Comparison of ENCODE assay signal across 26 cellular contexts in genomic region chr16:56633535-56633934, GRCh38. TPM values are rescaled to one million over a fixed set of nuclear protein-coding genes. Genes with fewer than 3 reads are reported as not detected.
DNase-seq lines count a peak whose midpoint lies in the region; ATAC-seq and TF ChIP-seq lines count a peak whose summit lies in the region.
"Had no signal": no experiment of that assay in that cellular context is flagged by ENCODE, and none has a peak within 500 bp of the region (broad histone marks: within the 10 kb centered on the region; RNA-seq: fewer than 3 reads in every experiment).

No MANE protein-coding gene starts in this region.

- H2BK15ac ChIP-seq in neuronal stem cell (ENCODE audit: low read length): no peak overlapping the region

- no peak overlapping the region for H3K4me2 ChIP-seq in neuronal stem cell (ENCODE audit: insufficient read depth, low read length, poor library complexity, severe bottlenecking)
- H3K4me2 ChIP-seq: A549 had no signal

- peak overlapping the region; percentile 13 for H3K18ac ChIP-seq in neuronal stem cell (ENCODE audit: low read length)

- H4K91ac ChIP-seq in neuronal stem cell (ENCODE audit: low read depth, low read length, poor library complexity): no peak overlapping the region

- no peak overlapping the region for H2BK120ac ChIP-seq in neuronal stem cell (ENCODE audit: low read depth, low read length)

- peak overlapping the region; percentile 69 for H3K4me3 ChIP-seq in left ventricle myocardium inferior
- no peak overlapping the region for H3K4me3 ChIP-seq in neuronal stem cell (ENCODE audit: low read length in 2 of 2)
- peak overlapping the region; percentile 46 for H3K4me3 ChIP-seq in upper lobe of right lung
- H3K4me3 ChIP-seq: A549 had no signal

- peak overlapping the region; percentile 67 for H3K23ac ChIP-seq in neuronal stem cell (ENCODE audit: low read depth, low read length, poor library complexity)

- no peak overlapping the region for H3K14ac ChIP-seq in neuronal stem cell (ENCODE audit: low read length)

- no peak overlapping the region for H4K8ac ChIP-seq in neuronal stem cell (ENCODE audit: low read depth, low read length)

- no peak overlapping the region for H3K4ac ChIP-seq in neuronal stem cell (ENCODE audit: low read length)

- no peak for ATAC-seq in upper lobe of right lung
- no peak for ATAC-seq in HG03108 (IDR thresholded peaks at IDR 0.05; ENCODE audit: unreplicated experiment)
- ATAC-seq in GM19023 (IDR thresholded peaks at IDR 0.05; ENCODE audit: unreplicated experiment): no peak
- ATAC-seq: foreskin keratinocyte; stimulated activated naive CD8-positive, alpha-beta T cell treated with anti-CD3 and anti-CD28 coated beads, Interleukin-15, amount 100 ng/mL, for 72 hours had no signal

- no peak overlapping the region for H2BK12ac ChIP-seq in neuronal stem cell (ENCODE audit: low read length)

- no peak overlapping the region for H2BK5ac ChIP-seq in neuronal stem cell (ENCODE audit: low read length)

- peak overlapping the region; percentile 84 for H3K27ac ChIP-seq in left ventricle myocardium inferior (replicated peaks)
- H3K27ac ChIP-seq in neuronal stem cell (replicated peaks; ENCODE audit: low read length): no peak overlapping the region
- H3K27ac ChIP-seq in upper lobe of right lung: peak overlapping the region; percentile 83
- H3K27ac ChIP-seq: A549, foreskin keratinocyte, parathyroid adenoma had no signal

- H3K79me1 ChIP-seq in neuronal stem cell (ENCODE audit: low read depth, low read length): no peaks in the 10 kb centered on the region

- DNase-seq in left ventricle myocardium inferior: no peak
- no peak for DNase-seq in cardiac septum (ENCODE audit: low spot score)
- DNase-seq in neuronal stem cell (ENCODE audit: low spot score): no peak
- no peak for DNase-seq in upper lobe of right lung
- DNase-seq: activated CD4-positive, alpha-beta T cell treated with anti-CD3 and anti-CD28 coated beads, Interleukin-2, amount 50 U/mL, for 4 hours; activated gamma-delta T cell; COR-L47; dermis blood vessel endothelial cell; DND-41; foreskin keratinocyte; hippocampal formation; IMR-90; naive B cell; NCI-H1436; NCI-H524; RPMI8226; stimulated activated naive CD8-positive, alpha-beta T cell treated with anti-CD3 and anti-CD28 coated beads, Interleukin-15, amount 100 ng/mL, for 72 hours; T-helper 9 cell had no signal

- WGBS in neuronal stem cell (ENCODE audit: extremely low coverage in 2 of 2, insufficient read length in 2 of 2, insufficient replicate concordance in 1 of 2), 2 donors: no CpG with 5 or more reads among the region's 7 CpGs

- H3K27me3 ChIP-seq in left ventricle myocardium inferior (ENCODE audit: low read depth) (peaks cover 48% of the 10 kb centered on the region), neuronal stem cell (ENCODE audit: control insufficient read depth in 3 of 3, insufficient read depth in 3 of 3, low read depth in 1 of 3, low read length in 3 of 3) (peaks cover 60 to 100% (median 100%) of the 10 kb centered on the region in 3 experiments), upper lobe of right lung (peaks cover 29% of the 10 kb centered on the region)

- no peaks in the 10 kb centered on the region for H3K36me3 ChIP-seq in left ventricle myocardium inferior
- no peaks in the 10 kb centered on the region for H3K36me3 ChIP-seq in neuronal stem cell (replicated peaks in 1 of 2; ENCODE audit: control insufficient read depth in 2 of 2, insufficient read depth in 2 of 2, low read length in 2 of 2)
- no peaks in the 10 kb centered on the region for H3K36me3 ChIP-seq in upper lobe of right lung

- H3K4me1 ChIP-seq in left ventricle myocardium inferior: peaks cover 36% of the 10 kb centered on the region
- peaks cover 1 to 2% of the 10 kb centered on the region in 2 donors for H3K4me1 ChIP-seq in neuronal stem cell (ENCODE audit: control insufficient read depth in 2 of 2, insufficient read depth in 1 of 2, low read depth in 1 of 2, low read length in 2 of 2)
- peaks cover 15% of the 10 kb centered on the region for H3K4me1 ChIP-seq in upper lobe of right lung
- H3K4me1 ChIP-seq: foreskin keratinocyte, parathyroid adenoma had no signal

- intact Hi-C loops in left ventricle myocardium inferior (cut with micrococcal nuclease) (no loop called here), cardiac septum (cut with DNase I) (no loop called here), upper lobe of right lung (cut with DNase I) (no loop called here)

- H3K9ac ChIP-seq in neuronal stem cell (ENCODE audit: low read depth, low read length, poor library complexity): no peak overlapping the region
- H3K9ac ChIP-seq: parathyroid adenoma had no signal

- no peak for TF ChIP-seq CTCF in left ventricle myocardium inferior (IDR thresholded peaks at IDR 0.05; ENCODE audit: borderline replicate concordance)
- TF ChIP-seq CTCF in upper lobe of right lung (IDR thresholded peaks at IDR 0.05): no peak

- H3K9me3 ChIP-seq in left ventricle myocardium inferior (replicated peaks) (no peaks in the 10 kb centered on the region), neuronal stem cell (replicated peaks in 1 of 2; ENCODE audit: control insufficient read depth in 2 of 2, insufficient read depth in 1 of 2, low read depth in 1 of 2, low read length in 2 of 2) (no peaks in the 10 kb centered on the region), upper lobe of right lung (no peaks in the 10 kb centered on the region)
- H3K9me3 ChIP-seq: A549 had no signal

- no peak overlapping the region for H2AK5ac ChIP-seq in neuronal stem cell (ENCODE audit: low read depth, low read length)

- H2AFZ ChIP-seq in neuronal stem cell (ENCODE audit: low read length): no peak overlapping the region
- H2AFZ ChIP-seq: parathyroid adenoma had no signal

RNA-seq across cellular contexts. Expression of gene MT1M, which starts 1.1 kb away (rescaled TPM):
- total RNA-seq in left ventricle myocardium inferior (3.1 TPM), cardiac septum (1.1 TPM), upper lobe of right lung (40.3 TPM)
- polyA plus RNA-seq in neuronal stem cell (2013, experiment 1 of 2): not detected
- polyA plus RNA-seq in neuronal stem cell (2013, experiment 2 of 2): not detected
- total RNA-seq: foreskin keratinocyte, H1, IMR-90 had no signal
- polyA plus RNA-seq: A549 had no signal

RNA-seq across cellular contexts. Expression of gene MT1A, which starts 4.9 kb away (rescaled TPM):
- 1.2 TPM for total RNA-seq in left ventricle myocardium inferior
- 1.5 TPM for total RNA-seq in cardiac septum
- polyA plus RNA-seq in neuronal stem cell (2013, experiment 1 of 2): not detected
- not detected for polyA plus RNA-seq in neuronal stem cell (2013, experiment 2 of 2)
- total RNA-seq in upper lobe of right lung: 4.9 TPM
- total RNA-seq: dermis blood vessel endothelial cell, foreskin keratinocyte, H1, IMR-90 had no signal
- polyA plus RNA-seq: BJ, H1 had no signal

RNA-seq across cellular contexts. Expression of gene MT1E, which starts 8.0 kb away (rescaled TPM):
- 126 TPM for total RNA-seq in left ventricle myocardium inferior
- 36.1 TPM for total RNA-seq in cardiac septum
- 0.35 TPM for polyA plus RNA-seq in neuronal stem cell (2013, experiment 1 of 2)
- 0.28 TPM for polyA plus RNA-seq in neuronal stem cell (2013, experiment 2 of 2)
- total RNA-seq in upper lobe of right lung: 154 TPM
- polyA plus RNA-seq: A549 had no signal

RNA-seq across cellular contexts. Expression of gene MT1B, which starts 18.2 kb away (rescaled TPM):
- not detected for total RNA-seq in left ventricle myocardium inferior
- not detected for total RNA-seq in cardiac septum
- not detected for polyA plus RNA-seq in neuronal stem cell (2013, experiment 1 of 2)
- not detected for polyA plus RNA-seq in neuronal stem cell (2013, experiment 2 of 2)
- total RNA-seq in upper lobe of right lung: not detected
- total RNA-seq: dermis blood vessel endothelial cell, foreskin keratinocyte, H1, IMR-90, lung microvascular endothelial cell, WTC11 had no signal
- polyA plus RNA-seq: A549, BJ, foreskin keratinocyte, H1, IMR-90 had no signal

RNA-seq across cellular contexts. Expression of gene MT1F, which starts 24.2 kb away (rescaled TPM):
- total RNA-seq in left ventricle myocardium inferior: 0.85 TPM
- 2.2 TPM for total RNA-seq in cardiac septum
- 1.9 TPM for polyA plus RNA-seq in neuronal stem cell (2013, experiment 1 of 2)
- polyA plus RNA-seq in neuronal stem cell (2013, experiment 2 of 2): 2.0 TPM
- 9.1 TPM for total RNA-seq in upper lobe of right lung
- total RNA-seq: IMR-90 had no signal

Comparison
In these comparisons a context has a peak if more than half of its experiments do, and no peak if none do; other contexts are left out.
1. H3K4me3 ChIP-seq: peak in left ventricle myocardium inferior (single experiment) and upper lobe of right lung (single experiment); none in neuronal stem cell (0 of 2).
2. RNA of gene MT1M, which starts 1.1 kb away (total RNA-seq): 40.3 TPM in upper lobe of right lung (single experiment); 3.1 TPM in left ventricle myocardium inferior (single experiment) and 1.1 TPM in cardiac septum (single experiment); every median in the first group is over 10 times any median in the second.